In the genomic region with DNA sequence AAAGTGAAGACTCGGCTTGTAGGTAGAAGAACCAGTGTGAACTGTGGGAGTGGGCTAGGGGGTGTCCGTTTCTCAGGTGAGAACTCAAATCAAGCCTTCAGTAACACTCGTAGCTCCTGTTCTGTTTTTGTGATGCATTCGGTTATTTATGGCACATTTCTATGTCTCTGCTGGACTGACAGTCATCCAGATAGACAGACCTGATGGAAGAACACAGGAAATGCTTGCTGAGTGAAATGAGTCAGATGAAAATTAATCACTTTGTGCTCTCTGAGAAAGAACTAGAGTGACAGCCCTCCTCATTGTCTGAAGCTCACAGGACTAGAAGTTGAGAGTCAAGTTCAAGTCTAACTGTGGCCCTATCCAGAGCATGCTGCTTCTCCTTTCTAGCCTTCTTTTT, we compare ENCODE assay signal across 7 cellular contexts.
DNase-seq lines count a peak whose midpoint lies in the region; ATAC-seq and TF ChIP-seq lines count a peak whose summit lies in the region.

No MANE protein-coding gene starts in this region.

- H3K9me3 ChIP-seq in transverse colon: no peaks in the 10 kb centered on the region

- TF ChIP-seq CTCF in HFFc6 (IDR thresholded peaks at IDR 0.05) (no peak), transverse colon (IDR thresholded peaks at IDR 0.05) (no peak)

- H3K27ac ChIP-seq in transverse colon: no peak overlapping the region

- peaks cover 10% of the 10 kb centered on the region; the same call in 1 of the 2 replicates for H3K4me1 Mint-ChIP-seq in HFFc6 (ENCODE audit: low read depth)

- H3K36me3 Mint-ChIP-seq in HFFc6 (ENCODE audit: low read depth): no peaks in the 10 kb centered on the region

- ATAC-seq in GM18909 (IDR thresholded peaks at IDR 0.05; ENCODE audit: poor library complexity, unreplicated experiment): peak; percentile 96

- no peaks in the 10 kb centered on the region for H3K36me3 ChIP-seq in transverse colon

- no peaks in the 10 kb centered on the region for H3K27me3 ChIP-seq in transverse colon

- no peak for TF ChIP-seq POLR2A in transverse colon (IDR thresholded peaks at IDR 0.05)

- no peak overlapping the region; the same call in 1 of the 2 replicates for H3K27ac Mint-ChIP-seq in HFFc6

- no peak overlapping the region for H3K4me3 Mint-ChIP-seq in HFFc6

- no peaks in the 10 kb centered on the region for H3K9me3 Mint-ChIP-seq in HFFc6

- DNase-seq in HFFc6: peak; percentile 36
- peak; percentile 72 for DNase-seq in LHCN-M2 (ENCODE audit: low read depth)
- DNase-seq in kidney tubule cell (ENCODE audit: low spot score): peak; percentile 87
- DNase-seq in transverse colon: no peak
- no peak for DNase-seq in OCI-M2 (lab: John Stamatoyannopoulos, UW; ENCODE audit: unreplicated experiment)
- no peak for DNase-seq in pons (ENCODE audit: low spot score)

- H3K4me3 ChIP-seq in transverse colon: no peak overlapping the region

- H3K27me3 Mint-ChIP-seq in HFFc6 (ENCODE audit: insufficient read depth): no peaks in the 10 kb centered on the region

- in situ Hi-C loops in transverse colon (cut with MboI; ENCODE audit: low pct_ligation_motif_present in 1 of 4, low pct_unique_long_range_greater_than_20kb in 1 of 4, low sequenced_read_pairs in 3 of 4): no loop called here

- no peaks in the 10 kb centered on the region for H3K4me1 ChIP-seq in transverse colon

- intact Hi-C loops in transverse colon (cut with DNase I; ENCODE audit: low total_unique reads): no loop called here

- TF ChIP-seq EP300 in transverse colon (IDR thresholded peaks at IDR 0.05; ENCODE audit: low read depth): no peak

- WGBS in transverse colon (ENCODE audit: low coverage in 1 of 2), 2 donors: 61 to 81% methylated on average over 3 to 4 of the region's 4 CpGs

Comparison
In these comparisons a context has a peak if more than half of its experiments do, and no peak if none do; other contexts are left out.
1. DNase-seq: peak in HFFc6 (single experiment), LHCN-M2 (single experiment) and kidney tubule cell (single experiment); none in transverse colon (single experiment), OCI-M2 (single experiment) and pons (single experiment).